In the genomic region with DNA sequence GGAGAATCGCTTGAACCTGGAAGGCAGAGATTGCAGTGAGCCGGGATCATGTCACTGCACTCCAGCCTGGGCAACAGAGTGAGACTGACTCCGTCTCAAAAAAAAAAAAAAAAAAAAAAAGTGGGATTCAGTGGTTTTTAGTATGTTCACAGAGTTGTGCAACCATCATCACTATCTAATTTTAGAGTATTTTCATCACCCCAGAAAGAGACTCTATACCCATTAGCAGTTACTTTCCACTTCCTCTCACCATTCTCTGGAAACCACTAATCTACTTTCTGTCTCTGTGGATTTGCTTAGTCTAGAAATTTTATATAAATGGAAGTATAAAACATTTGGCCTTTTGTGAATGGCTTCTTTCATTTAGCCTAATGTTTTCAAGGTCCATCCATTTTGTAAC, we compare ENCODE assay signal across 15 cellular contexts.
DNase-seq lines count a peak whose midpoint lies in the region; ATAC-seq and TF ChIP-seq lines count a peak whose summit lies in the region.
"Had no signal": no experiment of that assay in that cellular context is flagged by ENCODE, and none has a peak within 500 bp of the region (broad histone marks: within the 10 kb centered on the region; RNA-seq: fewer than 3 reads in every experiment).

No MANE protein-coding gene starts in this region.

- peaks cover 31% of the 10 kb centered on the region for H3K36me3 Mint-ChIP-seq in brain
- H3K36me3 Mint-ChIP-seq in activated CD4-positive, alpha-beta T cell treated with anti-CD3 and anti-CD28 coated beads, Interleukin-2, amount 10 ng/mL, durations not matched to agents 24 days and 14 days (ENCODE audit: low read depth): no peaks in the 10 kb centered on the region
- H3K36me3 Mint-ChIP-seq in activated T-cell treated with anti-CD3 and anti-CD28 coated beads, Interleukin-2, amount 50 U/mL, for 24 hours (ENCODE audit: low read depth): no peaks in the 10 kb centered on the region
- H3K36me3 Mint-ChIP-seq: CD4-positive, CD25-positive, alpha-beta regulatory T cell had no signal

- peaks cover 3% of the 10 kb centered on the region for H3K27me3 Mint-ChIP-seq in brain
- H3K27me3 Mint-ChIP-seq in activated CD4-positive, alpha-beta T cell treated with anti-CD3 and anti-CD28 coated beads, Interleukin-2, amount 10 ng/mL, durations not matched to agents 24 days and 14 days: peaks cover 2% of the 10 kb centered on the region
- no peaks in the 10 kb centered on the region for H3K27me3 Mint-ChIP-seq in activated T-cell treated with anti-CD3 and anti-CD28 coated beads, Interleukin-2, amount 50 U/mL, for 24 hours
- H3K27me3 Mint-ChIP-seq: CD4-positive, CD25-positive, alpha-beta regulatory T cell had no signal

- H3K4me3 ChIP-seq in KMS-11 (IDR thresholded peaks at IDR 0.05; ENCODE audit: insufficient read depth, low read depth, low read length): no peak overlapping the region

- no peaks in the 10 kb centered on the region for H3K27me3 ChIP-seq in KMS-11 (ENCODE audit: insufficient read depth, low read depth)

- H3K9me3 Mint-ChIP-seq in brain: no peaks in the 10 kb centered on the region
- H3K9me3 Mint-ChIP-seq in activated CD4-positive, alpha-beta T cell treated with anti-CD3 and anti-CD28 coated beads, Interleukin-2, amount 10 ng/mL, durations not matched to agents 24 days and 14 days: no peaks in the 10 kb centered on the region
- no peaks in the 10 kb centered on the region for H3K9me3 Mint-ChIP-seq in activated T-cell treated with anti-CD3 and anti-CD28 coated beads, Interleukin-2, amount 50 U/mL, for 24 hours

- H3K4me1 Mint-ChIP-seq in brain: peaks cover 82% of the 10 kb centered on the region
- H3K4me1 Mint-ChIP-seq in activated CD4-positive, alpha-beta T cell treated with anti-CD3 and anti-CD28 coated beads, Interleukin-2, amount 10 ng/mL, durations not matched to agents 24 days and 14 days: peaks cover 1% of the 10 kb centered on the region
- H3K4me1 Mint-ChIP-seq in activated T-cell treated with anti-CD3 and anti-CD28 coated beads, Interleukin-2, amount 50 U/mL, for 24 hours (ENCODE audit: low read depth): peaks cover 21% of the 10 kb centered on the region

- no peak overlapping the region for H3K4me3 Mint-ChIP-seq in brain
- H3K4me3 Mint-ChIP-seq in activated CD4-positive, alpha-beta T cell treated with anti-CD3 and anti-CD28 coated beads, Interleukin-2, amount 10 ng/mL, durations not matched to agents 24 days and 14 days: no peak overlapping the region
- no peak overlapping the region for H3K4me3 Mint-ChIP-seq in activated T-cell treated with anti-CD3 and anti-CD28 coated beads, Interleukin-2, amount 50 U/mL, for 24 hours
- H3K4me3 Mint-ChIP-seq: CD4-positive, CD25-positive, alpha-beta regulatory T cell had no signal

- peak overlapping the region; percentile 26; the same call in 1 of the 2 replicates for H3K4me2 ChIP-seq in KMS-11

- no peaks in the 10 kb centered on the region for H3K36me3 ChIP-seq in KMS-11 (ENCODE audit: insufficient read depth)

- H3K9ac ChIP-seq in KMS-11: no peak overlapping the region

- ATAC-seq in GM18511 (IDR thresholded peaks at IDR 0.05; ENCODE audit: unreplicated experiment) (peak; percentile 51), GM21619 (IDR thresholded peaks at IDR 0.05; ENCODE audit: unreplicated experiment) (peak; percentile 48)

- H4K20me1 ChIP-seq in KMS-11 (ENCODE audit: insufficient read depth): no peaks in the 10 kb centered on the region

- no peak for DNase-seq in activated CD4-positive, alpha-beta T cell treated with anti-CD3 and anti-CD28 coated beads, Interleukin-2, amount 10 ng/mL, durations not matched to agents 24 days and 14 days
- DNase-seq in occipital lobe (lab: John Stamatoyannopoulos, UW) (no peak), cortex of kidney (lab: John Stamatoyannopoulos, UW) (no peak)
- no peak for DNase-seq in activated T-cell treated with anti-CD3 and anti-CD28 coated beads, Interleukin-2, amount 50 U/mL, for 24 hours
- DNase-seq: activated CD4-positive, CD25-positive, alpha-beta regulatory T cell treated with anti-CD3 and anti-CD28 coated beads, Interleukin-2, amount 50 U/mL, for 72 hours; activated effector memory CD4-positive, alpha-beta T cell treated with Interleukin-2 at 50 U/mL for 16 hours; CD4-positive, CD25-positive, alpha-beta regulatory T cell; mesendoderm; NCI-H146; NCI-H748 treated with DMSO at 0.1 percent for 48 hours; posterior cingulate gyrus had no signal

- peaks cover 19% of the 10 kb centered on the region for H3K4me1 ChIP-seq in KMS-11 (ENCODE audit: low read depth, poor library complexity, severe bottlenecking)

- H2AFZ ChIP-seq in KMS-11 (ENCODE audit: low read depth): no peak overlapping the region

- intact Hi-C loops in activated CD4-positive, alpha-beta T cell treated with anti-CD3 and anti-CD28 coated beads, Interleukin-2, amount 10 ng/mL, durations not matched to agents 24 days and 14 days (cut with micrococcal nuclease): no loop called here

- peak overlapping the region in 3 of 5 experiments; percentile 81 to 95 (median 86) for H3K27ac Mint-ChIP-seq in brain
- no peak overlapping the region for H3K27ac Mint-ChIP-seq in activated CD4-positive, alpha-beta T cell treated with anti-CD3 and anti-CD28 coated beads, Interleukin-2, amount 10 ng/mL, durations not matched to agents 24 days and 14 days
- no peak overlapping the region for H3K27ac Mint-ChIP-seq in activated T-cell treated with anti-CD3 and anti-CD28 coated beads, Interleukin-2, amount 50 U/mL, for 24 hours

- H3K27ac ChIP-seq in KMS-11: no peak overlapping the region

- no peaks in the 10 kb centered on the region for H3K79me2 ChIP-seq in KMS-11 (ENCODE audit: insufficient read depth, low read depth)

- TF ChIP-seq CTCF in KMS-11 (conservative IDR thresholded peaks at IDR 0.05; ENCODE audit: low read depth, low read length): no peak
- TF ChIP-seq CTCF in brain (conservative IDR thresholded peaks at IDR 0.05): no peak

Comparison
In these comparisons a context has a peak if more than half of its experiments do, and no peak if none do; other contexts are left out.
1. H3K27ac Mint-ChIP-seq: peak in brain (3 of 5); none in activated CD4-positive, alpha-beta T cell treated with anti-CD3 and anti-CD28 coated beads, Interleukin-2, amount 10 ng/mL, durations not matched to agents 24 days and 14 days (single experiment) and activated T-cell treated with anti-CD3 and anti-CD28 coated beads, Interleukin-2, amount 50 U/mL, for 24 hours (single experiment).